1 cellular context compared by ENCODE assay signal in the genomic region with DNA sequence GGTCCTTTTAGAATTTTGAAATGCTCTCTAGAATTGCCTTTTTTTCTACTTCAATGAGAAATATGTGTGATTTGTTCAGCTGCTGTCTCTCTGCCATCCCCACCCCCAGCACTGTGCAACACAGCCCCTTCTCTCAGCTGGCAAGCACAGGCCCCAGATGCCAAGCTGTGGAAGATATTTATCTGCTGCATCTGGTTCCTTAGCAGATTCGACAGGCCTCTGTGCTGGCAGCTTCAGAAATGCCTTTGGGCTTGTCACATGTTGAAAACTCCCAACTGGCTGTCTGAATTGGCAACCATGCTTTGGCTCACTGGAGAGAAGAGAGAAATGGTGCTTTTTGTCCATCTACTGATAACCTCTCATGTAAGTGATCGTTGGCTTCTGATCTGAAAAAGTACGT.
A peak's percentile ranks its signal among the peaks of the same experiment; 100 is the strongest.
TF ChIP-seq lines count a peak whose summit lies in the region.

No MANE protein-coding gene starts in this region.

TF ChIP-seq in SK-N-SH, 30 proteins besides CTCF, POLR2A, EP300 and RAD21 (continued from another document):
- TF ChIP-seq FOSL2 (IDR thresholded peaks at IDR 0.05; ENCODE audit: borderline replicate concordance, low read depth) (no peak), NRF1 (IDR thresholded peaks at IDR 0.05; ENCODE audit: low read depth, low read length) (no peak), TAF1 (IDR thresholded peaks at IDR 0.05; ENCODE audit: borderline replicate concordance, low read depth, low read length) (no peak), ELF1 (IDR thresholded peaks at IDR 0.05) (no peak), YY1 (IDR thresholded peaks at IDR 0.05; ENCODE audit: low read depth) (no peak), JUND (IDR thresholded peaks at IDR 0.05) (0 out of 2 replicates have a peak, but pooled peaks have one; percentile 21), NFIC (IDR thresholded peaks at IDR 0.05; ENCODE audit: borderline replicate concordance) (peak; percentile 58)
- TF ChIP-seq, protein P1, sequence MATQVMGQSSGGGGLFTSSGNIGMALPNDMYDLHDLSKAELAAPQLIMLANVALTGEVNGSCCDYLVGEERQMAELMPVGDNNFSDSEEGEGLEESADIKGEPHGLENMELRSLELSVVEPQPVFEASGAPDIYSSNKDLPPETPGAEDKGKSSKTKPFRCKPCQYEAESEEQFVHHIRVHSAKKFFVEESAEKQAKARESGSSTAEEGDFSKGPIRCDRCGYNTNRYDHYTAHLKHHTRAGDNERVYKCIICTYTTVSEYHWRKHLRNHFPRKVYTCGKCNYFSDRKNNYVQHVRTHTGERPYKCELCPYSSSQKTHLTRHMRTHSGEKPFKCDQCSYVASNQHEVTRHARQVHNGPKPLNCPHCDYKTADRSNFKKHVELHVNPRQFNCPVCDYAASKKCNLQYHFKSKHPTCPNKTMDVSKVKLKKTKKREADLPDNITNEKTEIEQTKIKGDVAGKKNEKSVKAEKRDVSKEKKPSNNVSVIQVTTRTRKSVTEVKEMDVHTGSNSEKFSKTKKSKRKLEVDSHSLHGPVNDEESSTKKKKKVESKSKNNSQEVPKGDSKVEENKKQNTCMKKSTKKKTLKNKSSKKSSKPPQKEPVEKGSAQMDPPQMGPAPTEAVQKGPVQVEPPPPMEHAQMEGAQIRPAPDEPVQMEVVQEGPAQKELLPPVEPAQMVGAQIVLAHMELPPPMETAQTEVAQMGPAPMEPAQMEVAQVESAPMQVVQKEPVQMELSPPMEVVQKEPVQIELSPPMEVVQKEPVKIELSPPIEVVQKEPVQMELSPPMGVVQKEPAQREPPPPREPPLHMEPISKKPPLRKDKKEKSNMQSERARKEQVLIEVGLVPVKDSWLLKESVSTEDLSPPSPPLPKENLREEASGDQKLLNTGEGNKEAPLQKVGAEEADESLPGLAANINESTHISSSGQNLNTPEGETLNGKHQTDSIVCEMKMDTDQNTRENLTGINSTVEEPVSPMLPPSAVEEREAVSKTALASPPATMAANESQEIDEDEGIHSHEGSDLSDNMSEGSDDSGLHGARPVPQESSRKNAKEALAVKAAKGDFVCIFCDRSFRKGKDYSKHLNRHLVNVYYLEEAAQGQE (IDR thresholded peaks at IDR 0.05; ENCODE audit: low read depth, low read length), result no peak
- TF ChIP-seq, protein P2, sequence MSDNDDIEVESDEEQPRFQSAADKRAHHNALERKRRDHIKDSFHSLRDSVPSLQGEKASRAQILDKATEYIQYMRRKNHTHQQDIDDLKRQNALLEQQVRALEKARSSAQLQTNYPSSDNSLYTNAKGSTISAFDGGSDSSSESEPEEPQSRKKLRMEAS (IDR thresholded peaks at IDR 0.05; ENCODE audit: low read depth), result peak; percentile 61; the same call in 1 of the 2 replicates
- TF ChIP-seq, protein P3, sequence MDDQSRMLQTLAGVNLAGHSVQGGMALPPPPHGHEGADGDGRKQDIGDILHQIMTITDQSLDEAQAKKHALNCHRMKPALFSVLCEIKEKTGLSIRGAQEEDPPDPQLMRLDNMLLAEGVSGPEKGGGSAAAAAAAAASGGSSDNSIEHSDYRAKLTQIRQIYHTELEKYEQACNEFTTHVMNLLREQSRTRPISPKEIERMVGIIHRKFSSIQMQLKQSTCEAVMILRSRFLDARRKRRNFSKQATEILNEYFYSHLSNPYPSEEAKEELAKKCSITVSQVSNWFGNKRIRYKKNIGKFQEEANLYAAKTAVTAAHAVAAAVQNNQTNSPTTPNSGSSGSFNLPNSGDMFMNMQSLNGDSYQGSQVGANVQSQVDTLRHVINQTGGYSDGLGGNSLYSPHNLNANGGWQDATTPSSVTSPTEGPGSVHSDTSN (IDR thresholded peaks at IDR 0.05), result peak; percentile 67
